Comparison of ENCODE assay signal across 8 cellular contexts in the genomic region with DNA sequence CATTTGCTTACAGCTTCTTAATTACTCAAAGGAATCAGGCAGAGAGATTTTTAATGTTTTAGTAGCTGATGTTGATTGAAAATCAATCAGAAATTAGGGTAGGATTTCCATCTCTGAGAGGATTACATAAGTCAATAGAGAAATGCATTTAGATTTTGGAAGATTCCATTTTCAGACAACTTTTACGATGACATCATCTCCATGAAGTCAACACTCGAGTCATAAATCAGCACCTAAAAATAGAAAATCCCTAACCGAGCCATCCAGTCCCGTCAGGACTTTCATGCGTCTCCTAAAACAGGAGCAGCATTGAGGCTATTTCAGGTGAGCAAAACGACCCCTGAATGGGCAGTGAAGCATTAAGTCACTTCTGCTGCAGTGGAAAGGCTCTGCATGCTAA.
"Had no signal": no experiment of that assay in that cellular context is flagged by ENCODE, and none has a peak within 500 bp of the region (broad histone marks: within the 10 kb centered on the region; RNA-seq: fewer than 3 reads in every experiment).

No MANE protein-coding gene starts in this region.

- H3K4me3 ChIP-seq: GM23338, HAP-1 had no signal

- H2AFZ ChIP-seq: GM23338 had no signal

- H3K4me1 Mint-ChIP-seq: GM23338, IgD-negative memory B cell had no signal

- H3K4me1 ChIP-seq: HAP-1 had no signal

- FAIRE-seq: H1, H54, HTR-8/SVneo had no signal

- H3K36me3 Mint-ChIP-seq: IgD-negative memory B cell had no signal

- ATAC-seq: GM23338, HCT116 had no signal

- DNase-seq: KG1 had no signal

- H3K36me3 ChIP-seq: HAP-1 had no signal

- H3K4me3 Mint-ChIP-seq: GM23338, IgD-negative memory B cell had no signal

- H3K9me3 ChIP-seq: HAP-1 had no signal

- H3K4me2 ChIP-seq: GM23338 had no signal

- H3K27ac Mint-ChIP-seq: GM23338, IgD-negative memory B cell had no signal
